In genomic region chr1:168472244-168472643, GRCh38 we compare ENCODE assay signal across 15 cellular contexts.
"Had no signal": no experiment of that assay in that cellular context is flagged by ENCODE, and none has a peak within 500 bp of the region (broad histone marks: within the 10 kb centered on the region; RNA-seq: fewer than 3 reads in every experiment).

No MANE protein-coding gene starts in this region.

- H3K36me3 ChIP-seq: ascending aorta, esophagus muscularis mucosa, thoracic aorta had no signal

- H3K27ac ChIP-seq: ascending aorta, dorsolateral prefrontal cortex, esophagus muscularis mucosa, skin epidermis, thoracic aorta had no signal

- H3K9me3 ChIP-seq: ascending aorta, esophagus muscularis mucosa, thoracic aorta had no signal

- H3K27me3 ChIP-seq: ascending aorta, dorsolateral prefrontal cortex, esophagus muscularis mucosa had no signal

- DNase-seq: activated CD4-positive, alpha-beta T cell treated with anti-CD3 and anti-CD28 coated beads, Interleukin-2, amount 10 ng/mL, durations not matched to agents 7 days and 5 days; activated CD4-positive, CD25-positive, alpha-beta regulatory T cell; activated effector memory CD4-positive, alpha-beta T cell treated with anti-CD3 and anti-CD28 coated beads, Interleukin-2, amount 50 U/mL, for 16 hours; dorsolateral prefrontal cortex; left colon; mammary epithelial cell; mucosa of descending colon; posterior cingulate gyrus; stimulated activated CD4-positive, alpha-beta T cell treated with anti-CD3 and anti-CD28 coated beads, Interleukin-4, amount 100 ng/mL, for 4 hours; stimulated activated naive CD8-positive, alpha-beta T cell treated with anti-CD3 and anti-CD28 coated beads, Interleukin-15, amount 100 ng/mL, for 72 hours had no signal

- ATAC-seq: left colon; mucosa of descending colon; naive thymus-derived CD8-positive, alpha-beta T cell; stimulated activated naive CD8-positive, alpha-beta T cell treated with anti-CD3 and anti-CD28 coated beads, Interleukin-15, amount 100 ng/mL, for 72 hours had no signal

- H3K4me3 ChIP-seq: ascending aorta, dorsolateral prefrontal cortex, esophagus muscularis mucosa, mucosa of descending colon, skin epidermis, thoracic aorta had no signal
